8 cellular contexts compared by ENCODE assay signal in genomic region chr13:106566682-106567420, GRCh38. TPM values are rescaled to one million over a fixed set of nuclear protein-coding genes. Genes with fewer than 3 reads are reported as not detected.
DNase-seq lines count a peak whose midpoint lies in the region; ATAC-seq and TF ChIP-seq lines count a peak whose summit lies in the region.

No MANE protein-coding gene starts in this region.

- H4K20me1 ChIP-seq in OCI-LY1 (ENCODE audit: insufficient read depth, low read length): peaks cover 28% of the 10 kb centered on the region

- ATAC-seq in GM19395 (IDR thresholded peaks at IDR 0.05; ENCODE audit: unreplicated experiment) (peak; percentile 50), HG03442 (IDR thresholded peaks at IDR 0.05; ENCODE audit: unreplicated experiment) (peak; percentile 35), left cardiac atrium (peak; percentile 72 to 78)

- H3K27me3 ChIP-seq in OCI-LY1 (ENCODE audit: insufficient read depth, low read length) (no peaks in the 10 kb centered on the region), adrenal gland (no peaks in the 10 kb centered on the region)

- peak; percentile 64 for DNase-seq in DMS79 treated with DMSO at 0.1 percent for 48 hours (lab: John Stamatoyannopoulos, UW)
- peak; percentile 57 to 72 (median 69) for DNase-seq in adrenal gland
- DNase-seq in left cardiac atrium: peak; percentile 81
- DNase-seq in posterior vena cava (ENCODE audit: low spot score): peak; percentile 87
- DNase-seq in NCI-H1930 (lab: John Stamatoyannopoulos, UW): no peak

- peaks cover 16% of the 10 kb centered on the region for H3K36me3 ChIP-seq in OCI-LY1 (ENCODE audit: insufficient read depth, low read length)
- no peaks in the 10 kb centered on the region for H3K36me3 ChIP-seq in adrenal gland (replicated peaks in 1 of 2)

- H3K4me3 ChIP-seq in OCI-LY1 (ENCODE audit: low read depth, low read length, poor library complexity, severe bottlenecking): peak overlapping the region; percentile 91
- H3K4me3 ChIP-seq in adrenal gland: peak overlapping the region in 3 of 4 donors; percentile 63 to 96 (median 96)

- H3K4me1 ChIP-seq in OCI-LY1 (ENCODE audit: insufficient read depth, low read length, severe bottlenecking) (peaks cover 64% of the 10 kb centered on the region), adrenal gland (replicated peaks in 1 of 2) (peaks cover 15 to 58% of the 10 kb centered on the region in 2 donors)

- H3K27ac ChIP-seq in OCI-LY1 (ENCODE audit: low read depth, low read length, poor library complexity, severe bottlenecking) (peak overlapping the region; percentile 84), adrenal gland (peak overlapping the region; percentile 84 to 96 (median 89))

- H3K4me2 ChIP-seq in OCI-LY1 (ENCODE audit: low read length): peak overlapping the region; percentile 93

- peak overlapping the region; percentile 79 for H3K9ac ChIP-seq in OCI-LY1 (ENCODE audit: low read length)

- peak in 1 of 2 donors; percentile 31 for TF ChIP-seq POLR2A in adrenal gland (IDR thresholded peaks at IDR 0.05)

- intact Hi-C loops in adrenal gland (cut with DNase I) (no loop called here), left cardiac atrium (cut with DNase I) (no loop called here), posterior vena cava (cut with DNase I) (no loop called here)

- H3K9me3 ChIP-seq in OCI-LY1 (ENCODE audit: low read length) (no peaks in the 10 kb centered on the region), adrenal gland (replicated peaks in 1 of 3) (no peaks in the 10 kb centered on the region)

- H3K9me2 ChIP-seq in OCI-LY1 (ENCODE audit: low read depth, low read length): no peaks in the 10 kb centered on the region

- no peak for TF ChIP-seq CTCF in OCI-LY1 (IDR thresholded peaks at IDR 0.05; ENCODE audit: low read length)
- TF ChIP-seq CTCF in adrenal gland (IDR thresholded peaks at IDR 0.05): no peak

- peaks cover 54% of the 10 kb centered on the region for H3K79me2 ChIP-seq in OCI-LY1 (ENCODE audit: insufficient read depth, low read length)

- WGBS in adrenal gland, 4 donors: 1% methylated on average over 25 of the region's 25 CpGs

- no peaks in the 10 kb centered on the region for H3F3A ChIP-seq in OCI-LY1 (ENCODE audit: insufficient read depth, low read length)

- no peak overlapping the region for H2AFZ ChIP-seq in OCI-LY1 (ENCODE audit: low read length)

RNA-seq across cellular contexts. Expression of gene ARGLU1, which starts 1.1 kb away (rescaled TPM):
- 100 to 1,000 TPM in 1 of 8 donors, 10 to 100 TPM in 7; 19.1 to 123 (median 52.6) TPM for total RNA-seq in adrenal gland
- polyA plus RNA-seq in adrenal gland: 100 to 1,000 TPM in 1 of 3 donors, 10 to 100 TPM in 2; 48.9 to 130 (median 84.1) TPM
- 10 to 100 TPM; 35.4 to 39.0 TPM for total RNA-seq in left cardiac atrium
- total RNA-seq in posterior vena cava: 10 to 100 TPM; 69.9 to 72.8 TPM

RNA-seq across cellular contexts. Expression of gene EFNB2, which starts 31.4 kb away (rescaled TPM):
- total RNA-seq in adrenal gland (10 to 100 TPM; 10.4 to 21.4 (median 13.6) TPM), left cardiac atrium (10 to 100 TPM in 1 of 2 donors, 1 to 10 TPM in 1; 9.5 to 14.8 TPM), posterior vena cava (10 to 100 TPM; 15.5 to 18.2 TPM)
- 1 to 10 TPM; 5.2 to 9.3 (median 6.6) TPM for polyA plus RNA-seq in adrenal gland

Comparison
In these comparisons a context has a peak if more than half of its experiments do, and no peak if none do; other contexts are left out.
1. DNase-seq: peak in DMS79 treated with DMSO at 0.1 percent for 48 hours (single experiment), adrenal gland (7 of 7), left cardiac atrium (single experiment) and posterior vena cava (single experiment); none in NCI-H1930 (0 of 2).
2. Peak in every context shown above with its lines, with median percentiles within 50 percentile points of each other: ATAC-seq.